ENCODE assay signal across 12 cellular contexts in genomic region chr11:133930767-133931448, GRCh38. TPM values are rescaled to one million over a fixed set of nuclear protein-coding genes. Genes with fewer than 3 reads are reported as not detected.
DNase-seq lines count a peak whose midpoint lies in the region; ATAC-seq and TF ChIP-seq lines count a peak whose summit lies in the region.
"Had no signal": no experiment of that assay in that cellular context is flagged by ENCODE, and none has a peak within 500 bp of the region (broad histone marks: within the 10 kb centered on the region; RNA-seq: fewer than 3 reads in every experiment).

No MANE protein-coding gene starts in this region.

- POLR2A ChIA-PET in WTC11 (lab: Charles Lee) (no interaction called here), Caco-2 (lab: Charles Lee) (no interaction called here)

- H3K4me1 Mint-ChIP-seq in activated CD4-positive, alpha-beta T cell treated with anti-CD3 and anti-CD28 coated beads, Interleukin-2, amount 10 ng/mL, durations not matched to agents 24 days and 14 days, result peaks cover 37% of the 10 kb centered on the region
- peaks cover 7% of the 10 kb centered on the region for H3K4me1 Mint-ChIP-seq in WTC11
- H3K4me1 Mint-ChIP-seq in Caco-2 (ENCODE audit: low read depth, unreplicated experiment), result no peaks in the 10 kb centered on the region

- intact Hi-C loops in activated CD4-positive, alpha-beta T cell treated with anti-CD3 and anti-CD28 coated beads, Interleukin-2, amount 10 ng/mL, durations not matched to agents 24 days and 14 days (cut with micrococcal nuclease), result no loop called here
- intact Hi-C loops in Right ventricle myocardium superior (cut with DNase I) (no loop called here), testis (cut with DNase I; ENCODE audit: low total_unique reads) (loop anchor here (10.0 kb wide), 1 partner anchor 214 kb away; no protein-coding TSS in a partner anchor), Caco-2 (cut with micrococcal nuclease; ENCODE audit: unreplicated experiment) (no loop called here)

- no peaks in the 10 kb centered on the region for H3K9me3 Mint-ChIP-seq in activated CD4-positive, alpha-beta T cell treated with anti-CD3 and anti-CD28 coated beads, Interleukin-2, amount 10 ng/mL, durations not matched to agents 24 days and 14 days
- H3K9me3 Mint-ChIP-seq in WTC11 (no peaks in the 10 kb centered on the region), Caco-2 (ENCODE audit: unreplicated experiment) (no peaks in the 10 kb centered on the region)

- H3K27ac ChIP-seq in testis, result no peak overlapping the region
- H3K27ac ChIP-seq: skin epidermis had no signal

- peak; percentile 24; the same call in 1 of the 2 replicates for TF ChIP-seq CTCF in WTC11 (IDR thresholded peaks at IDR 0.05)
- peak; percentile 27 to 33 (median 27) for TF ChIP-seq CTCF in testis (IDR thresholded peaks at IDR 0.05)
- TF ChIP-seq CTCF in Caco-2 (IDR thresholded peaks at IDR 0.05; ENCODE audit: insufficient read depth in 1 of 2, low read depth in 1 of 2, low read length in 1 of 2, severe bottlenecking in 1 of 2, unreplicated experiment in 1 of 2), result peak in 1 of 2 experiments; percentile 27

- WGBS in testis, 2 donors, result 80 to 83% methylated on average over 1 to 34 of the region's 36 CpGs

- no peak overlapping the region for H3K4me3 Mint-ChIP-seq in activated CD4-positive, alpha-beta T cell treated with anti-CD3 and anti-CD28 coated beads, Interleukin-2, amount 10 ng/mL, durations not matched to agents 24 days and 14 days
- H3K4me3 Mint-ChIP-seq in WTC11 (no peak overlapping the region), Caco-2 (ENCODE audit: unreplicated experiment) (no peak overlapping the region)

- peaks cover 2% of the 10 kb centered on the region for H3K4me1 ChIP-seq in testis
- no peaks in the 10 kb centered on the region for H3K4me1 ChIP-seq in Caco-2

- no peak overlapping the region for H3K4me3 ChIP-seq in testis
- H3K4me3 ChIP-seq in Caco-2 (ENCODE audit: low read depth, low read length), result no peak overlapping the region
- H3K4me3 ChIP-seq: skin epidermis had no signal

- H3K27me3 Mint-ChIP-seq in activated CD4-positive, alpha-beta T cell treated with anti-CD3 and anti-CD28 coated beads, Interleukin-2, amount 10 ng/mL, durations not matched to agents 24 days and 14 days, result no peaks in the 10 kb centered on the region
- H3K27me3 Mint-ChIP-seq in WTC11 (ENCODE audit: low read depth) (no peaks in the 10 kb centered on the region), Caco-2 (ENCODE audit: insufficient read depth, unreplicated experiment) (no peaks in the 10 kb centered on the region)

- CTCF ChIA-PET in WTC11 (lab: Charles Lee) (interaction anchor here (0.9 to 2.3 kb wide), 2 partner anchors 103 to 115 kb away, joined by 3 to 9 read pairs; no protein-coding TSS in a partner anchor), Caco-2 (lab: Charles Lee) (no interaction called here)

- ATAC-seq in WTC11, result peak; percentile 77
- peak; percentile 35 for ATAC-seq in Right ventricle myocardium superior (ENCODE audit: poor library complexity)
- no peak for ATAC-seq in GM19455 (IDR thresholded peaks at IDR 0.05; ENCODE audit: unreplicated experiment)

- peaks cover 51% of the 10 kb centered on the region for H3K36me3 Mint-ChIP-seq in activated CD4-positive, alpha-beta T cell treated with anti-CD3 and anti-CD28 coated beads, Interleukin-2, amount 10 ng/mL, durations not matched to agents 24 days and 14 days (ENCODE audit: low read depth)
- H3K36me3 Mint-ChIP-seq in WTC11, result peaks cover 32% of the 10 kb centered on the region
- no peaks in the 10 kb centered on the region for H3K36me3 Mint-ChIP-seq in Caco-2 (ENCODE audit: insufficient read depth, unreplicated experiment)

- no peaks in the 10 kb centered on the region for H3K27me3 ChIP-seq in testis
- no peaks in the 10 kb centered on the region for H3K27me3 ChIP-seq in Caco-2 (replicated peaks; ENCODE audit: control insufficient read depth, insufficient read depth, low read length)

- H3K36me3 ChIP-seq in testis (ENCODE audit: low read depth, missing control alignments) (peaks cover 3% of the 10 kb centered on the region), Caco-2 (ENCODE audit: control insufficient read depth, insufficient read depth, low read length) (no peaks in the 10 kb centered on the region)

- BruUV-seq in Caco-2 (replicated peaks; lab: Mats Ljungman, UMichigan), result no TSS peak

- no peak for DNase-seq in activated CD4-positive, alpha-beta T cell treated with anti-CD3 and anti-CD28 coated beads, Interleukin-2, amount 10 ng/mL, durations not matched to agents 24 days and 14 days
- no peak for DNase-seq in activated CD4-positive, alpha-beta T cell treated with anti-CD3 and anti-CD28 coated beads for 48 hours
- peak; percentile 75 for DNase-seq in WTC11 (ENCODE audit: low spot score)
- DNase-seq in Right ventricle myocardium superior, result no peak
- no peak for DNase-seq in testis
- DNase-seq in Caco-2, result no peak
- DNase-seq in NCI-H187 (lab: John Stamatoyannopoulos, UW), result no peak
- DNase-seq: midbrain, NCI-H1694 treated with DMSO at 0.1 percent for 48 hours, RPMI8226 had no signal

- peak overlapping the region; percentile 40 for H3K27ac Mint-ChIP-seq in activated CD4-positive, alpha-beta T cell treated with anti-CD3 and anti-CD28 coated beads, Interleukin-2, amount 10 ng/mL, durations not matched to agents 24 days and 14 days
- no peak overlapping the region for H3K27ac Mint-ChIP-seq in WTC11
- no peak overlapping the region for H3K27ac Mint-ChIP-seq in Caco-2 (ENCODE audit: unreplicated experiment)

- no peak for TF ChIP-seq POLR2A in testis (IDR thresholded peaks at IDR 0.05)

- no peaks in the 10 kb centered on the region for H3K9me3 ChIP-seq in testis
- no peaks in the 10 kb centered on the region for H3K9me3 ChIP-seq in Caco-2

TF ChIP-seq in WTC11, 78 proteins besides CTCF, POLR2A, EP300 and RAD21:
- TF ChIP-seq FOXP1 (CRISPR knock-in tag; IDR thresholded peaks at IDR 0.05; ENCODE audit: borderline replicate concordance) (0 out of 2 replicates have a peak, but pooled peaks have one; percentile 54), SP1 (CRISPR knock-in tag; conservative IDR thresholded peaks at IDR 0.05) (peak; percentile 48; the same call in 1 of the 2 replicates), ERG (CRISPR knock-in tag; IDR thresholded peaks at IDR 0.05) (no peak)

RNA-seq across cellular contexts. Expression of gene IGSF9B, which starts 25.9 kb away (rescaled TPM):
- 90.5 and 91.8 TPM in 2 replicates for total RNA-seq in activated CD4-positive, alpha-beta T cell treated with anti-CD3 and anti-CD28 coated beads, Interleukin-2, amount 10 ng/mL, durations not matched to agents 24 days and 14 days
- total RNA-seq in WTC11 (2021) (52.7 to 57.1 TPM (median 55.2 TPM) in 3 replicates), Right ventricle myocardium superior (38.9 TPM), testis (100 to 1,000 TPM in 1 of 2 donors, 10 to 100 TPM in 1; 71.9 to 119 TPM), Caco-2 (2022) (4.2 and 4.3 TPM in 2 replicates)
- polyA plus RNA-seq in testis (ENCODE audit: insufficient read depth, low read depth, low replicate concordance), result 16.8 TPM
